In genomic region chr10:117541909-117542705, GRCh38 we compare ENCODE assay signal across 2 cellular contexts.
A peak's percentile ranks its signal among the peaks of the same experiment; 100 is the strongest.
TF ChIP-seq lines count a peak whose summit lies in the region.

No MANE protein-coding gene starts in this region.

TF ChIP-seq in HCT116, 20 proteins besides CTCF, POLR2A, EP300 and RAD21 (continued from another document):
- TF ChIP-seq SP1 (IDR thresholded peaks at IDR 0.05; ENCODE audit: low read depth) = no peak

TF ChIP-seq in GM12878, 131 proteins besides CTCF, POLR2A, EP300 and RAD21 (continued from another document):
- no peak for TF ChIP-seq ZBTB33 (IDR thresholded peaks at IDR 0.05)
- no peak for TF ChIP-seq NR2C1 (IDR thresholded peaks at IDR 0.05)
- TF ChIP-seq SUZ12 (IDR thresholded peaks at IDR 0.05; ENCODE audit: unreplicated experiment) = peak; percentile 26
TF ChIP-seq in GM12878: peak in this region for 2.
